Comparison of ENCODE assay signal across 9 cellular contexts in genomic region chr15:64443747-64444621, GRCh38. TPM values are rescaled to one million over a fixed set of nuclear protein-coding genes. Genes with fewer than 3 reads are reported as not detected.
DNase-seq lines count a peak whose midpoint lies in the region; ATAC-seq, FAIRE-seq and TF ChIP-seq lines count a peak whose summit lies in the region.
"Had no signal": no experiment of that assay in that cellular context is flagged by ENCODE, and none has a peak within 500 bp of the region (broad histone marks: within the 10 kb centered on the region; RNA-seq: fewer than 3 reads in every experiment).

No MANE protein-coding gene starts in this region.

- H3K36me3 ChIP-seq in K562 (ENCODE audit: control insufficient read depth, insufficient read depth, low read length), result peaks cover 2% of the 10 kb centered on the region; the same call in 1 of the 3 replicates
- H3K36me3 ChIP-seq in psoas muscle (ENCODE audit: insufficient read depth in 1 of 2, low read depth in 1 of 2), result peaks cover 0 to 31% of the 10 kb centered on the region in 2 donors

- BruUV-seq in K562 (replicated peaks; lab: Mats Ljungman, UMichigan), result no TSS peak

- no peaks in the 10 kb centered on the region for H3K9me1 ChIP-seq in K562 (ENCODE audit: control insufficient read depth, insufficient read depth, low read length)

- WGBS in K562 (ENCODE audit: insufficient coverage, low coverage, missing lambda C conversion rate), result 37% methylated on average over 3 of the region's 3 CpGs
- 76 to 84% (median 79%) methylated on average over 3 of the region's 3 CpGs for WGBS in psoas muscle, 3 donors

- H3K27ac Mint-ChIP-seq in naive thymus-derived CD8-positive, alpha-beta T cell, result peak overlapping the region; percentile 15 to 89 (median 70)

- H3K36me3 Mint-ChIP-seq in naive thymus-derived CD8-positive, alpha-beta T cell, result peaks cover 5 to 21% (median 7%) of the 10 kb centered on the region in 3 donors

- peaks cover 26 to 58% (median 52%) of the 10 kb centered on the region in 4 donors for H3K4me1 Mint-ChIP-seq in naive thymus-derived CD8-positive, alpha-beta T cell

- no peaks in the 10 kb centered on the region for H3K27me3 Mint-ChIP-seq in naive thymus-derived CD8-positive, alpha-beta T cell

- TF ChIP-seq POLR2A in K562 (conservative IDR thresholded peaks at IDR 0.05), result no peak

- TF ChIP-seq CTCF in K562 (IDR thresholded peaks at IDR 0.05 in 2 of 3, conservative IDR thresholded peaks at IDR 0.05 in 1 of 3; ENCODE audit: insufficient read depth in 2 of 3, low read depth in 1 of 3, low read length in 3 of 3) (no peak), psoas muscle (IDR thresholded peaks at IDR 0.05) (no peak)

- FAIRE-seq in K562 (lab: Jason Lieb, UNC), result peak; percentile 72

- no peaks in the 10 kb centered on the region for H3K27me3 ChIP-seq in K562 (ENCODE audit: control insufficient read depth in 2 of 2, insufficient read depth in 2 of 2, low read length in 2 of 2)
- no peaks in the 10 kb centered on the region for H3K27me3 ChIP-seq in psoas muscle (ENCODE audit: insufficient read depth in 3 of 3, low read length in 2 of 3)
- H3K27me3 ChIP-seq: cardiac muscle cell had no signal

- H3K4me3 Mint-ChIP-seq in naive thymus-derived CD8-positive, alpha-beta T cell, result peak overlapping the region in 8 of 10 donors; percentile 21 to 80 (median 53)

- DNase-seq in A172 (ENCODE audit: low spot score) (peak; percentile 79), K562 (ENCODE audit: extremely low read depth in 1 of 4, low spot score in 3 of 4) (peak; percentile 48 to 65 (median 52)), psoas muscle (no peak), SIG-M5 (lab: John Stamatoyannopoulos, UW) (no peak), Ammon's horn (ENCODE audit: low spot score) (no peak)
- DNase-seq in naive thymus-derived CD8-positive, alpha-beta T cell, result peak in 1 of 10 donors; percentile 13

- no peak; the same call in 1 of the 2 replicates for TF ChIP-seq EP300 in K562 (IDR thresholded peaks at IDR 0.05; ENCODE audit: low read length)

- H3K4me3 ChIP-seq in K562, result no peak overlapping the region
- no peak overlapping the region for H3K4me3 ChIP-seq in psoas muscle
- H3K4me3 ChIP-seq: cardiac muscle cell had no signal

- POLR2A ChIA-PET in K562 (lab: Yijun Ruan, JAX), result interaction anchor here (0.6 to 1.0 kb wide), 3 partner anchors 8 to 17 kb away, joined by 3 to 4 read pairs (median 3); partner anchors contain the start of gene ZNF609
- POLR2A ChIA-PET in naive thymus-derived CD8-positive, alpha-beta T cell (lab: Charles Lee), result interaction anchor here (0.6 to 1.1 kb wide), 4 partner anchors 14 to 157 kb away, joined by 3 to 8 read pairs (median 3); no protein-coding TSS in a partner anchor

- CTCF ChIA-PET in K562 (lab: Yijun Ruan, JAX; ENCODE audit: low intra/inter-chr PET ratio), result no interaction called here

- TF ChIP-seq RAD21 in K562 (CRISPR knock-in tag; conservative IDR thresholded peaks at IDR 0.05 in 1 of 2, IDR thresholded peaks at IDR 0.05 in 1 of 2), result no peak

- in situ Hi-C loops in K562 (cut with MboI), result no loop called here

- peaks cover 3 to 14% of the 10 kb centered on the region in 2 experiments; a peak in 2 of 5 replicates for H3K4me1 ChIP-seq in K562 (replicated peaks in 1 of 2; ENCODE audit: control insufficient read depth in 2 of 2, insufficient read depth in 2 of 2, low read length in 2 of 2)
- H3K4me1 ChIP-seq in psoas muscle, result no peaks in the 10 kb centered on the region

- H3K9ac ChIP-seq in K562 (ENCODE audit: insufficient read depth in 1 of 2, low read depth in 2 of 2, low read length in 2 of 2), result no peak overlapping the region

- H3K9me3 Mint-ChIP-seq in naive thymus-derived CD8-positive, alpha-beta T cell, result no peaks in the 10 kb centered on the region

- peak; percentile 70 for ATAC-seq in GM18511 (IDR thresholded peaks at IDR 0.05; ENCODE audit: unreplicated experiment)
- peak; percentile 59 for ATAC-seq in HG03558 (IDR thresholded peaks at IDR 0.05; ENCODE audit: extremely low read depth, unreplicated experiment)
- peak; percentile 73 for ATAC-seq in K562
- peak; percentile 38 to 81 for ATAC-seq in naive thymus-derived CD8-positive, alpha-beta T cell
- ATAC-seq in psoas muscle, result no peak

- no peaks in the 10 kb centered on the region for H3K79me2 ChIP-seq in K562 (ENCODE audit: control insufficient read depth, insufficient read depth, low read length)

- intact Hi-C loops in K562 (cut with micrococcal nuclease), result no loop called here
- intact Hi-C loops in psoas muscle (cut with DNase I), result no loop called here

- H3K9me3 ChIP-seq in K562 (replicated peaks; ENCODE audit: control insufficient read depth, insufficient read depth, low read depth, low read length) (no peaks in the 10 kb centered on the region), psoas muscle (no peaks in the 10 kb centered on the region)

- H4K20me1 ChIP-seq in K562 (replicated peaks; ENCODE audit: control insufficient read depth, insufficient read depth, low read length), result peaks cover 2% of the 10 kb centered on the region; the same call in 1 of the 2 replicates

- H3K4me2 ChIP-seq in K562 (ENCODE audit: insufficient read depth, low read length), result no peak overlapping the region

- no peak overlapping the region for H2AFZ ChIP-seq in K562 (ENCODE audit: low read depth, low read length)

- 0 out of 3 replicates have a peak overlapping the region, but pooled peaks have one; percentile 11 for H3K27ac ChIP-seq in K562 (ENCODE audit: extremely low read depth, low read depth, low read length)
- H3K27ac ChIP-seq in psoas muscle, result no peak overlapping the region
- H3K27ac ChIP-seq: cardiac muscle cell had no signal

TF ChIP-seq in K562, 482 proteins besides CTCF, POLR2A, EP300 and RAD21 (continues in another document):
- TF ChIP-seq CXXC5 (CRISPR knock-in tag; IDR thresholded peaks at IDR 0.05), result no peak
- TF ChIP-seq ZNF143 (CRISPR knock-in tag; IDR thresholded peaks at IDR 0.05), result no peak
- TF ChIP-seq STAG1 (CRISPR knock-in tag; IDR thresholded peaks at IDR 0.05; ENCODE audit: borderline replicate concordance), result no peak
- no peak for TF ChIP-seq NR2F6 (CRISPR knock-in tag; IDR thresholded peaks at IDR 0.05)
- TF ChIP-seq SOX6 (IDR thresholded peaks at IDR 0.05), result 0 out of 2 replicates have a peak, but pooled peaks have one; percentile 21
- no peak for TF ChIP-seq POLR2H (tag; IDR thresholded peaks at IDR 0.05; ENCODE audit: low read depth)
- peak; percentile 77; the same call in 1 of the 2 replicates for TF ChIP-seq SMARCE1 (IDR thresholded peaks at IDR 0.05)
- TF ChIP-seq LCOR (CRISPR knock-in tag; IDR thresholded peaks at IDR 0.05), result no peak
- TF ChIP-seq ATF1 (CRISPR knock-in tag; IDR thresholded peaks at IDR 0.05), result no peak
- no peak for TF ChIP-seq ATF1 (tag; IDR thresholded peaks at IDR 0.05)
- TF ChIP-seq RBM34 (IDR thresholded peaks at IDR 0.05; ENCODE audit: borderline replicate concordance, insufficient read depth, low read length), result no peak

RNA-seq across cellular contexts. Expression of gene ZNF609, which starts 16.4 kb away (rescaled TPM):
- 10.8 and 11.1 TPM in 2 replicates for total RNA-seq in A172 (2014; rRNA removed; shearing (Covaris generic))
- total RNA-seq in K562 (2011; cell fraction: chromatin; rRNA removed; ENCODE audit: low replicate concordance), result 86.9 and 163 TPM in 2 replicates
- total RNA-seq in K562 (2011; cell fraction: nucleolus; rRNA removed), result 41.4 and 47.1 TPM in 2 replicates
- total RNA-seq in K562 (2011; cell fraction: nucleoplasm; rRNA removed), result 93.0 and 141 TPM in 2 replicates
- total RNA-seq in K562 (2014; rRNA removed) (17.1 and 18.2 TPM in 2 replicates), K562 (2014; rRNA removed; fragmentation: Illumina TruSeq; extraction: Trizol) (21.9 and 23.5 TPM in 2 replicates), K562 (2015; rRNA removed; fragmentation: Illumina TruSeq; extraction: Trizol) (17.8 and 19.6 TPM in 2 replicates), K562 (2021) (38.4 and 38.7 TPM in 2 replicates), psoas muscle (10 to 100 TPM; 10.2 to 15.0 (median 12.3) TPM)
- polyA plus RNA-seq in K562 (2011; rRNA removed) (21.3 TPM in 2 replicates), K562 (2014; fragmentation: Illumina TruSeq; extraction: Trizol) (29.2 and 34.2 TPM in 2 replicates), K562 (2014; fragmentation: Nextera tagmentation; extraction: Ambion mirVana) (1 to 10 TPM; 3.0 to 7.6 TPM), K562 (2014; rRNA removed) (15.2 and 16.0 TPM in 2 replicates), psoas muscle (1 to 10 TPM; 3.2 to 9.0 (median 3.4) TPM)
- 11.0 and 11.1 TPM in 2 replicates for polyA plus RNA-seq in K562 (2011; cell fraction: cytosol; rRNA removed)
- 29.8 and 33.7 TPM in 2 replicates for polyA plus RNA-seq in K562 (2011; cell fraction: nucleus; rRNA removed)
- 18.5 and 21.6 TPM in 2 replicates for polyA plus RNA-seq in K562 (2012)
- 72.3 and 75.6 TPM in 2 replicates for polyA minus RNA-seq in K562 (2011; rRNA and poly(A)+ RNA removed)
- 20.1 and 34.1 TPM in 2 replicates for polyA minus RNA-seq in K562 (2011; cell fraction: cytosol; rRNA and poly(A)+ RNA removed)
- polyA minus RNA-seq in K562 (2011; cell fraction: nucleus; rRNA and poly(A)+ RNA removed), result 12.9 and 19.5 TPM in 2 replicates
- total RNA-seq in naive thymus-derived CD8-positive, alpha-beta T cell, result 10 to 100 TPM; 66.1 to 68.2 TPM
- 10 to 100 TPM; 10.2 to 23.7 (median 13.5) TPM for polyA plus RNA-seq in naive thymus-derived CD8-positive, alpha-beta T cell

RNA-seq across cellular contexts. Expression of gene TRIP4, which starts 56.3 kb away (rescaled TPM):
- total RNA-seq in A172 (2014; rRNA removed; shearing (Covaris generic)), result 10.3 and 18.3 TPM in 2 replicates
- total RNA-seq in K562 (2011; cell fraction: chromatin; rRNA removed; ENCODE audit: low replicate concordance), result 25.3 and 52.1 TPM in 2 replicates
- total RNA-seq in K562 (2011; cell fraction: nucleolus; rRNA removed), result 19.0 and 22.0 TPM in 2 replicates
- total RNA-seq in K562 (2011; cell fraction: nucleoplasm; rRNA removed), result 20.2 and 24.0 TPM in 2 replicates
- total RNA-seq in K562 (2014; rRNA removed) (6.6 and 7.6 TPM in 2 replicates), K562 (2014; rRNA removed; fragmentation: Illumina TruSeq; extraction: Trizol) (10.9 and 14.9 TPM in 2 replicates), K562 (2015; rRNA removed; fragmentation: Illumina TruSeq; extraction: Trizol) (10.4 and 12.4 TPM in 2 replicates), K562 (2021) (15.5 and 17.4 TPM in 2 replicates), psoas muscle (10 to 100 TPM in 2 of 4 donors, 1 to 10 TPM in 2; 6.3 to 11.9 (median 9.0) TPM)
- polyA plus RNA-seq in K562 (2011; rRNA removed) (17.4 and 21.9 TPM in 2 replicates), K562 (2014; fragmentation: Illumina TruSeq; extraction: Trizol) (22.1 and 23.3 TPM in 2 replicates), K562 (2014; fragmentation: Nextera tagmentation; extraction: Ambion mirVana) (10 to 100 TPM; 11.7 to 16.7 TPM), K562 (2014; rRNA removed) (17.2 and 20.1 TPM in 2 replicates), psoas muscle (10 to 100 TPM in 2 of 3 donors, 1 to 10 TPM in 1; 8.3 to 16.6 (median 10.4) TPM)
- polyA plus RNA-seq in K562 (2011; cell fraction: cytosol; rRNA removed), result 5.6 and 8.2 TPM in 2 replicates
- 9.7 and 14.3 TPM in 2 replicates for polyA plus RNA-seq in K562 (2011; cell fraction: nucleus; rRNA removed)
- polyA plus RNA-seq in K562 (2012), result 17.4 and 19.5 TPM in 2 replicates
- polyA minus RNA-seq in K562 (2011; rRNA and poly(A)+ RNA removed), result 19.0 and 21.1 TPM in 2 replicates
- polyA minus RNA-seq in K562 (2011; cell fraction: cytosol; rRNA and poly(A)+ RNA removed), result 5.6 and 7.3 TPM in 2 replicates
- 9.2 and 17.7 TPM in 2 replicates for polyA minus RNA-seq in K562 (2011; cell fraction: nucleus; rRNA and poly(A)+ RNA removed)
- total RNA-seq in naive thymus-derived CD8-positive, alpha-beta T cell, result 10 to 100 TPM; 25.8 to 27.2 TPM
- 10 to 100 TPM; 19.7 to 24.3 (median 24.2) TPM for polyA plus RNA-seq in naive thymus-derived CD8-positive, alpha-beta T cell

Comparison
In these comparisons a context has a peak if more than half of its experiments do, and no peak if none do; other contexts are left out.
1. DNase-seq: peak in A172 (single experiment) and K562 (4 of 4); none in psoas muscle (0 of 2), SIG-M5 (single experiment) and Ammon's horn (single experiment).
2. ATAC-seq: peak in GM18511 (single experiment), HG03558 (single experiment), K562 (single experiment) and naive thymus-derived CD8-positive, alpha-beta T cell (2 of 2); none in psoas muscle (0 of 4).